ENCODE assay signal across 34 cellular contexts in the genomic region with DNA sequence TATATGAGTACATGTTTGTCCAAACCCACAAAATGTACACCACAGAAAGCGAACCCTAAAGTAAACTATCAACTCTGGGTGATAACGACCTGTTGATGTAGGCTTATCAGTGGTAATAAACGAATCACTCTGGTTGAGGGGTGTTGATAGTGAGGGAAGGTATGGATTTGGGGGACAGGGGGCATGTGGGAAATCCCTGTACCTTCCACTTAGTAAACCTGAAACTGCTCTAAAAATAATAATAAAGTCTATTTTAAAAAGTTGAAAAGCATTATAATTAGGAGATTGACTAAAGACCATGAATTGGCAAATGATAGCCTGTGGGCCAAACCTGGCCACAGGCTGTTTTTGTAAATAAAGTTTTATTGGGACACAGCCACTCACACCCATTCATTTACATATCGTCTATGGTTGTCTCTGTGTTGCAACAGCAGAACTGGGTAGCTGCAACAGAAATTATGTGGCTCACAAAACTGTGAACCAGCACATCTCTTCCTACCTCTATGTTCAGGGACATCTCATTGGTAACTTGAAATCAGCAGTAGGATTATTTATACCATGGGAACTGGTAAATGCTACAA.
"Had no signal": no experiment of that assay in that cellular context is flagged by ENCODE, and none has a peak within 500 bp of the region (broad histone marks: within the 10 kb centered on the region; RNA-seq: fewer than 3 reads in every experiment).

No MANE protein-coding gene starts in this region.

- H3K4me1 ChIP-seq: body of pancreas, breast epithelium had no signal

- H3K9me3 ChIP-seq: adrenal gland, body of pancreas, breast epithelium had no signal

- FAIRE-seq: astrocyte, colon, TTC549 had no signal

- H3K27ac ChIP-seq: adrenal gland, body of pancreas, brain microvascular endothelial cell, breast epithelium, VCaP had no signal

- H3K36me3 ChIP-seq: adrenal gland, brain microvascular endothelial cell, breast epithelium had no signal

- H3K4me3 ChIP-seq: adrenal gland, body of pancreas, breast epithelium had no signal

- DNase-seq: activated B cell treated with CpG ODN at 0.5 μM for 24 hours; activated CD4-positive, alpha-beta memory T cell treated with anti-CD3 and anti-CD28 coated beads for 36 hours; activated CD4-positive, alpha-beta T cell treated with anti-CD3 and anti-CD28 coated beads for 4 hours; activated CD4-positive, alpha-beta T cell treated with anti-CD3 and anti-CD28 coated beads, Interleukin-2, amount 10 ng/mL, durations not matched to agents 24 days and 14 days; activated CD4-positive, alpha-beta T cell treated with anti-CD3 and anti-CD28 coated beads, Interleukin-2, amount 50 U/mL, for 1 hour; activated CD4-positive, alpha-beta T cell treated with anti-CD3 and anti-CD28 coated beads, Interleukin-2, amount 50 U/mL, for 4 hours; activated CD4-positive, CD25-positive, alpha-beta regulatory T cell treated with anti-CD3 and anti-CD28 coated beads, Interleukin-2, amount 50 U/mL, for 72 hours; activated CD8-positive, alpha-beta memory T cell treated with anti-CD3 and anti-CD28 coated beads, Interleukin-2, amount 50 U/mL, for 4 hours; activated CD8-positive, alpha-beta T cell treated with anti-CD3 and anti-CD28 coated beads for 36 hours; activated effector memory CD4-positive, alpha-beta T cell treated with anti-CD3 and anti-CD28 coated beads, Interleukin-2, amount 50 U/mL, for 16 hours; activated gamma-delta T cell treated with Interleukin-2 at 50 U/mL for 16 hours; activated naive CD4-positive, alpha-beta T cell; activated naive CD4-positive, alpha-beta T cell treated with anti-CD3 and anti-CD28 coated beads for 36 hours; activated naive CD4-positive, alpha-beta T cell treated with anti-CD3 and anti-CD28 coated beads, Interleukin-2, amount 50 U/mL, for 16 hours; activated naive CD8-positive, alpha-beta T cell treated with anti-CD3 and anti-CD28 coated beads for 36 hours; activated T-cell treated with anti-CD3 and anti-CD28 coated beads for 4 hours; activated T-cell treated with anti-CD3 and anti-CD28 coated beads, Interleukin-2, amount 50 U/mL, for 1 hour; activated T-cell treated with anti-CD3 and anti-CD28 coated beads, Interleukin-2, amount 50 U/mL, for 4 hours; activated T-cell treated with anti-CD3 and anti-CD28 coated beads, Interleukin-2, amount 50 U/mL, for 72 hours; adrenal gland; amniotic stem cell; aorta; body of pancreas; brain microvascular endothelial cell; central memory CD4-positive, alpha-beta T cell; T-helper 2 cell; T-helper 9 cell had no signal

- ATAC-seq: activated CD8-positive, alpha-beta T cell treated with anti-CD3 and anti-CD28 coated beads for 36 hours; activated naive CD4-positive, alpha-beta T cell treated with anti-CD3 and anti-CD28 coated beads, Interleukin-2, amount 50 U/mL, for 72 hours; activated T-cell treated with anti-CD3 and anti-CD28 coated beads, Interleukin-2, amount 50 U/mL, for 4 hours; activated T-cell treated with anti-CD3 and anti-CD28 coated beads, Interleukin-2, amount 50 U/mL, for 72 hours; activated T-helper 17 cell treated with anti-CD3 and anti-CD28 coated beads, Interleukin-2, amount 50 U/mL, for 72 hours; body of pancreas had no signal

- H3K27me3 ChIP-seq: adrenal gland, body of pancreas, brain microvascular endothelial cell, breast epithelium had no signal
